Comparison of ENCODE assay signal across 8 cellular contexts in the genomic region with DNA sequence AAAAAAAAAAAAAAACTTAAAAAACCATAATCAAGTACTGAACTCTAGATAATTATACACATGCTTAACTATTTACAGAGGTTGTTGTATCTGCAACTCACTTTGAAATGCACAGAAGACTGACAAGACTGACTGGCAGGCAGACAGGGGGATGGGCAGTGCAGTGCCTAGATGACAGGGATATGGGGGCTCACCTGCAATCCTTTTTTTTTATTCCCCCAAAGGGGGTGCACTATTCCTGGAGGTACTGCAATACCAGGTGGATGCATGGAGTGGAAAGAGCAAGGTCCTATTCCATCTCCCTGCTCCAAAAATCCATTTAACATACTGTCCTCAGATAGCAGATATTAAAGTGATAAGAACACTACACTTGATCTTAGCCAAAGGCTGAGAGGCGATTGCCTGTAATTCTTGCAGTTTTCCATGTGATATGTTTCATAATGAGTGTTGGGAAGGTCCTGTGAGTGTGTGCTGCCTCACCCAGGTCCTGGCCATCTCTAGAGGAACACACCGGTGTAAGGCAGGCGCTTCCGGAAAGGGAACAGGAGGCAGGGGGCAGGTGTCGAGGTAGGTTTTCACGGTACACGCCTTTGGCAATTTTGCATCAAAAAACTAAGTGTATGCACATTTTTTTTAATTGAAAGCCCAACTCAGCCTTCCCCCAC. TPM values are rescaled to one million over a fixed set of nuclear protein-coding genes. Genes with fewer than 3 reads are reported as not detected.
DNase-seq lines count a peak whose midpoint lies in the region; ATAC-seq, FAIRE-seq and TF ChIP-seq lines count a peak whose summit lies in the region.

No MANE protein-coding gene starts in this region.

- TF ChIP-seq CTCF in Peyer's patch (IDR thresholded peaks at IDR 0.05) = no peak
- no peak for TF ChIP-seq CTCF in fibroblast of the aortic adventitia (IDR thresholded peaks at IDR 0.05; ENCODE audit: insufficient read depth, low read length)
- TF ChIP-seq CTCF in prostate gland (IDR thresholded peaks at IDR 0.05) = no peak

- peak; percentile 5 for FAIRE-seq in GM18507 (lab: Jason Lieb, UNC)

- no peaks in the 10 kb centered on the region for H3K9me3 ChIP-seq in Peyer's patch
- no peaks in the 10 kb centered on the region for H3K9me3 ChIP-seq in prostate gland

- WGBS in prostate gland = 8% methylated on average over 7 of the region's 7 CpGs

- ATAC-seq in GM19455 (IDR thresholded peaks at IDR 0.05; ENCODE audit: unreplicated experiment) = no peak

- H3K4me1 ChIP-seq in Peyer's patch = peaks cover 0 to 25% (median 7%) of the 10 kb centered on the region in 4 donors
- no peaks in the 10 kb centered on the region for H3K4me1 ChIP-seq in prostate gland (replicated peaks)

- no peaks in the 10 kb centered on the region for H3K27me3 ChIP-seq in Peyer's patch
- H3K27me3 ChIP-seq in prostate gland (replicated peaks; ENCODE audit: insufficient read depth) = no peaks in the 10 kb centered on the region

- CTCF ChIA-PET in HEK293T (lab: Yijun Ruan, JAX) = no interaction called here

- TF ChIP-seq POLR2A in Peyer's patch (IDR thresholded peaks at IDR 0.05) (no peak), prostate gland (IDR thresholded peaks at IDR 0.05) (no peak)

- intact Hi-C loops in prostate gland (cut with DNase I) = loop anchor here (5.0 kb wide), 1 partner anchor 422 kb away; no protein-coding TSS in a partner anchor

- POLR2A ChIA-PET in HEK293T (lab: Yijun Ruan, JAX) = no interaction called here

- peak overlapping the region in 3 of 4 donors; percentile 48 to 54 (median 53) for H3K4me3 ChIP-seq in Peyer's patch
- H3K4me3 ChIP-seq in fibroblast of the aortic adventitia (ENCODE audit: low read depth, low read length) = peak overlapping the region; percentile 25
- H3K4me3 ChIP-seq in prostate gland = peak overlapping the region; percentile 12 to 28

- no peak for DNase-seq in GM18507 (ENCODE audit: extremely low spot score, insufficient read length, low read depth)
- DNase-seq in Peyer's patch = no peak
- no peak for DNase-seq in fibroblast of the aortic adventitia (ENCODE audit: low read depth)
- no peak for DNase-seq in prostate gland (ENCODE audit: low spot score)
- DNase-seq in HEK293T (ENCODE audit: extremely low spot score) = no peak
- no peak for DNase-seq in NCI-H2107 (lab: John Stamatoyannopoulos, UW)
- no peak for DNase-seq in activated CD4-positive, alpha-beta T cell treated with anti-CD3 and anti-CD28 coated beads for 1 hour

- H3K36me3 ChIP-seq in Peyer's patch = peaks cover 0 to 28% (median 0%) of the 10 kb centered on the region in 3 donors
- H3K36me3 ChIP-seq in prostate gland = peaks cover 0 to 5% of the 10 kb centered on the region in 2 donors

- H3K27ac ChIP-seq in Peyer's patch (peak overlapping the region; percentile 6 to 33 (median 32)), prostate gland (peak overlapping the region in 1 of 2 donors; percentile 48)

TF ChIP-seq in HEK293T, 16 proteins besides CTCF, POLR2A, EP300 and RAD21:
- no peak for TF ChIP-seq LEF1 (IDR thresholded peaks at IDR 0.05; ENCODE audit: borderline replicate concordance)
- TF ChIP-seq ARNT (IDR thresholded peaks at IDR 0.05) = no peak
- no peak for TF ChIP-seq ELF4 (IDR thresholded peaks at IDR 0.05)

RNA-seq across cellular contexts. Expression of gene SEC61A1, which starts 22.7 kb away (rescaled TPM):
- total RNA-seq in Peyer's patch = 100 to 1,000 TPM in 3 of 4 donors, 10 to 100 TPM in 1; 75.1 to 139 (median 124) TPM
- total RNA-seq in fibroblast of the aortic adventitia (ENCODE audit: low replicate concordance) = 120 and 406 TPM in 2 replicates
- 100 to 1,000 TPM; 166 to 195 TPM for total RNA-seq in prostate gland

RNA-seq across cellular contexts. Expression of gene RUVBL1, which starts 48.6 kb away (rescaled TPM):
- total RNA-seq in Peyer's patch (10 to 100 TPM in 3 of 4 donors, 1 to 10 TPM in 1; 8.9 to 22.3 (median 14.5) TPM), fibroblast of the aortic adventitia (ENCODE audit: low replicate concordance) (47.8 and 50.6 TPM in 2 replicates), prostate gland (10 to 100 TPM; 24.0 to 28.1 TPM)
